ENCODE assay signal across 8 cellular contexts in the genomic region with DNA sequence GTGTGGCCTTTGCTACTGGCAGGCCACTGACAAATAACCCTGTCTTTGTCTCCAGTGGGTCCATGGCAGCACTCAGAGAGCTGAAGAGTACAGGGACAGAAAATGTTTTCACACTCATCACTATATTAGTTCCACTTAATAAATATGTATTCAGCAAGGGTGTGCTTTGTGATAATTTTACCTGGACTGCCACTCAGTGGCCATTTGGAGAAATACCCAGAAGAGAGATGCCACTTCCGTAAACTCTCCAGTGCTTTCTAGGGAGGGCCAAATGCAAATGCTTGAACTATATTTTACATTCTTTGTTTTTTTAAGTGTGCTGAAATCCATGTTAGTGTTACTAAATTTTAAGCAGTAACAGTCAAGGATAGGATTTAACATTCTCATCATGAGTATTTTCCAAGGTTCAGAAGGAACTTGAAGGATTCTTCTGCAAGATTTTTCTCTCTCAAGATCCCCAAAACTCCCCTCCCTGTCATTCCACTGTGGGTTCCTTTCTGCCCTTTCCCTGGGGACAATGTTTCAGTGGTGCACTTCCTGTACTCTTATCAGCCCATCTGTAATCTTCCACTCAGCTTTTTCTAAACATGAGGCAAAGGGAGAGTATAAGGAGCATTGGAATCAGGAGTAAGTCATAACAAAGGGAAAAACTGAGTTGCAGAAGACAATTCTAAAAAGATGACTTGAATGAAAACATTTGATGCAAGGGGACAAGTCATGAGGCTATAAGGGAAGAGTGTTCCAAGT. TPM values are rescaled to one million over a fixed set of nuclear protein-coding genes. Genes with fewer than 3 reads are reported as not detected.
DNase-seq lines count a peak whose midpoint lies in the region; ATAC-seq and TF ChIP-seq lines count a peak whose summit lies in the region.

No MANE protein-coding gene starts in this region.

- no peaks in the 10 kb centered on the region for H3K9me2 ChIP-seq in OCI-LY7 (ENCODE audit: insufficient read depth, low read length)

- H3K9me3 Mint-ChIP-seq in activated T-helper 17 cell treated with anti-CD3 and anti-CD28 coated beads, Interleukin-2, amount 50 U/mL, for 72 hours: peaks cover 5% of the 10 kb centered on the region

- H3K36me3 Mint-ChIP-seq in activated T-helper 17 cell treated with anti-CD3 and anti-CD28 coated beads, Interleukin-2, amount 50 U/mL, for 72 hours (ENCODE audit: low read depth): no peaks in the 10 kb centered on the region

- no peak overlapping the region for H3K4me3 Mint-ChIP-seq in activated T-helper 17 cell treated with anti-CD3 and anti-CD28 coated beads, Interleukin-2, amount 50 U/mL, for 72 hours

- no peaks in the 10 kb centered on the region for H3K4me1 ChIP-seq in OCI-LY7 (ENCODE audit: insufficient read depth, low read length, poor library complexity, severe bottlenecking)

- intact Hi-C loops in OCI-LY7 (cut with micrococcal nuclease; ENCODE audit: unreplicated experiment): loop anchor here (5.0 kb wide), 2 partner anchors 195 to 540 kb away; no protein-coding TSS in a partner anchor

- no peaks in the 10 kb centered on the region for H3K9me3 ChIP-seq in OCI-LY7 (ENCODE audit: low read length)

- H3K27ac Mint-ChIP-seq in activated T-helper 17 cell treated with anti-CD3 and anti-CD28 coated beads, Interleukin-2, amount 50 U/mL, for 72 hours: no peak overlapping the region

- POLR2A ChIA-PET in OCI-LY7 (lab: Charles Lee): no interaction called here

- no peaks in the 10 kb centered on the region for H3K79me2 ChIP-seq in OCI-LY7 (ENCODE audit: insufficient read depth, low read depth, low read length)

- no peak overlapping the region for H3K4me3 ChIP-seq in OCI-LY7 (ENCODE audit: low read depth, low read length, poor library complexity, severe bottlenecking)

- peak; percentile 84 for ATAC-seq in GM19351 (IDR thresholded peaks at IDR 0.05; ENCODE audit: unreplicated experiment)
- no peak for ATAC-seq in GM18870 (IDR thresholded peaks at IDR 0.05; ENCODE audit: unreplicated experiment)
- ATAC-seq in activated T-helper 17 cell treated with anti-CD3 and anti-CD28 coated beads, Interleukin-2, amount 50 U/mL, for 72 hours (replicated peaks): no peak

- no peaks in the 10 kb centered on the region for H3K4me1 Mint-ChIP-seq in activated T-helper 17 cell treated with anti-CD3 and anti-CD28 coated beads, Interleukin-2, amount 50 U/mL, for 72 hours

- no peak overlapping the region for H3K27ac ChIP-seq in OCI-LY7 (ENCODE audit: low read depth, low read length, poor library complexity, severe bottlenecking)

- peaks cover 4% of the 10 kb centered on the region for H3K27me3 Mint-ChIP-seq in activated T-helper 17 cell treated with anti-CD3 and anti-CD28 coated beads, Interleukin-2, amount 50 U/mL, for 72 hours

- peak; percentile 64 for TF ChIP-seq CTCF in OCI-LY7 (conservative IDR thresholded peaks at IDR 0.05; ENCODE audit: low read length)

- CTCF ChIA-PET in OCI-LY7 (lab: Charles Lee; ENCODE audit: unreplicated experiment): no interaction called here

- H3K4me2 ChIP-seq in OCI-LY7 (ENCODE audit: low read length): no peak overlapping the region

- DNase-seq in AML-193 (lab: John Stamatoyannopoulos, UW) (peak; percentile 2 to 3), OCI-LY7 (ENCODE audit: low spot score) (peak; percentile 2), glomerular visceral epithelial cell (ENCODE audit: extremely low spot score) (peak; percentile 33), NK-92 (lab: John Stamatoyannopoulos, UW; ENCODE audit: unreplicated experiment) (no peak)
- no peak for DNase-seq in stimulated activated CD4-positive, alpha-beta T cell treated with anti-CD3 and anti-CD28 coated beads, Interleukin-4, amount 100 ng/mL, for 1 hour

- H3K36me3 ChIP-seq in OCI-LY7 (ENCODE audit: insufficient read depth, low read length): no peaks in the 10 kb centered on the region

- no TSS peak for BruUV-seq in OCI-LY7 (replicated peaks; lab: Mats Ljungman, UMichigan)

- H4K20me1 ChIP-seq in OCI-LY7 (ENCODE audit: insufficient read depth, low read length): no peaks in the 10 kb centered on the region

- no peak overlapping the region for H2AFZ ChIP-seq in OCI-LY7 (ENCODE audit: low read length)

RNA-seq across cellular contexts. Expression of gene TFDP3, which starts 46.0 kb away (rescaled TPM):
- total RNA-seq in OCI-LY7 (2014; rRNA removed; shearing (Covaris generic)): not detected in 2 replicates
- total RNA-seq in OCI-LY7 (2022): not detected in 2 replicates
- not detected for total RNA-seq in activated T-helper 17 cell treated with anti-CD3 and anti-CD28 coated beads, Interleukin-2, amount 50 U/mL, for 72 hours

Comparison
In these comparisons a context has a peak if more than half of its experiments do, and no peak if none do; other contexts are left out.
1. DNase-seq: peak in AML-193 (2 of 2), OCI-LY7 (single experiment) and glomerular visceral epithelial cell (single experiment); none in stimulated activated CD4-positive, alpha-beta T cell treated with anti-CD3 and anti-CD28 coated beads, Interleukin-4, amount 100 ng/mL, for 1 hour (single experiment) and NK-92 (single experiment).